19 cellular contexts compared by ENCODE assay signal in the genomic region with DNA sequence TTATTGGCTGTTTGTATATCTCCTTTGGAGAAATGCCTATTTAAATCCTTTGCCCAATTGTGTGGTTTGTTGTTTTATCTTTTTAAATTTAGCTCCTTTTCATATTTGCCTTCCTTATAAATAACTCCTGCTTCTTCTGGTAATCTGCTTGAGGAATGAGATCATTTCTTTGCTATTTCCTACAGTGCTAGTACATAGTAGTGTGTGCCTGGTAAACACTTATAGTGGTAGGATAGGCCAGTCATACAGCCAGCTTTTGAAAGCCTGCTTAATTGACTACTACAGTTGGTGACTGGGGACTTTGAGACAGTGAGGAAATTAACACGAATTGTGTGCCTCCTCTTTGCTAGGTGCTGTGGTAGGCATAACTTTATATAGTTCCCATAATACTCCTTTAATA.
DNase-seq lines count a peak whose midpoint lies in the region; ATAC-seq, FAIRE-seq and TF ChIP-seq lines count a peak whose summit lies in the region.
"Had no signal": no experiment of that assay in that cellular context is flagged by ENCODE, and none has a peak within 500 bp of the region (broad histone marks: within the 10 kb centered on the region; RNA-seq: fewer than 3 reads in every experiment).

No MANE protein-coding gene starts in this region.

- peak overlapping the region; percentile 1 for H3K27ac ChIP-seq in muscle layer of duodenum (ENCODE audit: low read length)
- H3K27ac ChIP-seq: BLaER1, foreskin keratinocyte, Peyer's patch had no signal

- peak; percentile 38 for DNase-seq in AG20443 (ENCODE audit: low spot score)
- no peak for DNase-seq in H54 (ENCODE audit: insufficient read length, low spot score)
- DNase-seq in dermis blood vessel endothelial cell = peak; percentile 78
- no peak for DNase-seq in stimulated activated naive CD4-positive, alpha-beta T cell treated with Interleukin-2 at 50 U/mL for 16 hours (lab: John Stamatoyannopoulos, UW)
- DNase-seq in MG63 = no peak
- DNase-seq in stimulated activated CD4-positive, alpha-beta T cell treated with anti-CD3 and anti-CD28 coated beads, Interleukin-1b, Interleukin-23, amount 100 ng/mL, for 48 hours = no peak
- DNase-seq: endodermal cell, foreskin keratinocyte, NCI-H1105 treated with DMSO at 0.1 percent for 48 hours, NCI-H2171 treated with DMSO at 0.1 percent for 48 hours, Peyer's patch, right cardiac atrium, SK-N-SH, T1000 had no signal

- H3K4me3 ChIP-seq in muscle layer of duodenum (ENCODE audit: low read depth in 1 of 2, low read length in 2 of 2) (no peak overlapping the region), MG63 (no peak overlapping the region)
- H3K4me3 ChIP-seq: BLaER1, Peyer's patch had no signal

- FAIRE-seq in H54 (lab: Jason Lieb, UNC) = peak; percentile 53
- FAIRE-seq: D721Med had no signal

- H3K27me3 ChIP-seq in muscle layer of duodenum (ENCODE audit: low read depth, low read length) (no peaks in the 10 kb centered on the region), MG63 (no peaks in the 10 kb centered on the region)
- H3K27me3 ChIP-seq: BLaER1, foreskin keratinocyte, Peyer's patch had no signal

- H3K9me3 ChIP-seq in muscle layer of duodenum (ENCODE audit: control insufficient read depth in 1 of 2, low read length in 2 of 2) (no peaks in the 10 kb centered on the region), MG63 (peaks cover 20% of the 10 kb centered on the region)

- ATAC-seq in GM21526 (IDR thresholded peaks at IDR 0.05; ENCODE audit: low FRiP score, unreplicated experiment) = no peak
- ATAC-seq: foreskin keratinocyte, HCT116, right cardiac atrium had no signal

- no peak for TF ChIP-seq POLR2A in H54 (IDR thresholded peaks at IDR 0.05; ENCODE audit: low read depth, low read length)

- H3K36me3 ChIP-seq in muscle layer of duodenum (ENCODE audit: control insufficient read depth in 1 of 2, insufficient read depth in 2 of 2, low read length in 2 of 2) (no peaks in the 10 kb centered on the region), MG63 (no peaks in the 10 kb centered on the region; the same call in 1 of the 2 replicates)
- H3K36me3 ChIP-seq: BLaER1, Peyer's patch had no signal

- peaks cover 0 to 5% of the 10 kb centered on the region in 2 donors for H3K4me1 ChIP-seq in muscle layer of duodenum (ENCODE audit: control insufficient read depth in 1 of 2, insufficient read depth in 2 of 2, low read length in 2 of 2)
- H3K4me1 ChIP-seq: BLaER1 had no signal

Comparison
In these comparisons a context has a peak if more than half of its experiments do, and no peak if none do; other contexts are left out.
1. DNase-seq: peak in AG20443 (single experiment) and dermis blood vessel endothelial cell (single experiment); none in H54 (single experiment), stimulated activated naive CD4-positive, alpha-beta T cell treated with Interleukin-2 at 50 U/mL for 16 hours (single experiment), MG63 (single experiment) and stimulated activated CD4-positive, alpha-beta T cell treated with anti-CD3 and anti-CD28 coated beads, Interleukin-1b, Interleukin-23, amount 100 ng/mL, for 48 hours (single experiment).